ENCODE assay signal across 34 cellular contexts in the genomic region with DNA sequence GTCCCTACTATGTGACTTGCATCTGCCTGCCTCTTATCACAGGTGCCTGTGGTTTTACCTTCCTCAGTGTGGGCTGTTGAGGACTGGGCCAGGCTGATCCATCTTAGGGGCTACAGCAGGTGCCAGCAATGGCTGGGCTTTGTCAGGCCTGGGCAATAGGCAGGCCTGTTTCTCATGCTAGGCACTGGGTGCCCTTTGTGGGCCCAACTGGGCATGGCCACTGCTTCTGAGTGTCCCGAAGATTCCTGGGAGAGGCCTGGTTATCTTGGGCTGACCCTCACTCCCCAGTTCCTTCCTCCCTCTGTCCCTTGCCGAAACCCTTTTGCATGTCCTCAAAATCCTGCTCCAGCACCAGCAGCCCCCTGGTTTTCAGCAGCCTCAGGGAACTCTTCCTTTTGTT.
"Had no signal": no experiment of that assay in that cellular context is flagged by ENCODE, and none has a peak within 500 bp of the region (broad histone marks: within the 10 kb centered on the region; RNA-seq: fewer than 3 reads in every experiment).

No MANE protein-coding gene starts in this region.

- DNase-seq: Karpas-422, Kasumi-1, KBM-7, KG1, MG63, MM.1S, MV-4-11, NCI-H1048, NCI-H1092, NCI-H1092 treated with DMSO at 0.1 percent for 48 hours, NCI-H1105, NCI-H1105 treated with DMSO at 0.1 percent for 48 hours, NCI-H1417, NCI-H1417 treated with DMSO at 0.1 percent for 48 hours, NCI-H1436, NCI-H1436 treated with DMSO at 0.1 percent for 48 hours, NCI-H146, NCI-H1694 treated with DMSO at 0.1 percent for 48 hours, NCI-H187, NCI-H187 treated with DMSO at 0.1 percent for 48 hours, NCI-H1930, NCI-H2029, NCI-H2029 treated with DMSO at 0.1 percent for 48 hours, NCI-H2081, NCI-H2081 treated with DMSO at 0.1 percent for 48 hours, NCI-H2107, NCI-H2171, NCI-H2171 treated with DMSO at 0.1 percent for 48 hours, NCI-H2227 treated with DMSO at 0.1 percent for 48 hours, NCI-H226, NCI-H345, NCI-H446, NCI-H446 treated with DMSO at 0.1 percent for 48 hours had no signal

- H3K9me3 ChIP-seq: MG63 had no signal

- H3K4me3 ChIP-seq: MG63 had no signal

- H3K27ac ChIP-seq: KMS-11 had no signal

- H3K36me3 ChIP-seq: MG63 had no signal

- H3K27me3 ChIP-seq: MG63 had no signal
